In the genomic region with DNA sequence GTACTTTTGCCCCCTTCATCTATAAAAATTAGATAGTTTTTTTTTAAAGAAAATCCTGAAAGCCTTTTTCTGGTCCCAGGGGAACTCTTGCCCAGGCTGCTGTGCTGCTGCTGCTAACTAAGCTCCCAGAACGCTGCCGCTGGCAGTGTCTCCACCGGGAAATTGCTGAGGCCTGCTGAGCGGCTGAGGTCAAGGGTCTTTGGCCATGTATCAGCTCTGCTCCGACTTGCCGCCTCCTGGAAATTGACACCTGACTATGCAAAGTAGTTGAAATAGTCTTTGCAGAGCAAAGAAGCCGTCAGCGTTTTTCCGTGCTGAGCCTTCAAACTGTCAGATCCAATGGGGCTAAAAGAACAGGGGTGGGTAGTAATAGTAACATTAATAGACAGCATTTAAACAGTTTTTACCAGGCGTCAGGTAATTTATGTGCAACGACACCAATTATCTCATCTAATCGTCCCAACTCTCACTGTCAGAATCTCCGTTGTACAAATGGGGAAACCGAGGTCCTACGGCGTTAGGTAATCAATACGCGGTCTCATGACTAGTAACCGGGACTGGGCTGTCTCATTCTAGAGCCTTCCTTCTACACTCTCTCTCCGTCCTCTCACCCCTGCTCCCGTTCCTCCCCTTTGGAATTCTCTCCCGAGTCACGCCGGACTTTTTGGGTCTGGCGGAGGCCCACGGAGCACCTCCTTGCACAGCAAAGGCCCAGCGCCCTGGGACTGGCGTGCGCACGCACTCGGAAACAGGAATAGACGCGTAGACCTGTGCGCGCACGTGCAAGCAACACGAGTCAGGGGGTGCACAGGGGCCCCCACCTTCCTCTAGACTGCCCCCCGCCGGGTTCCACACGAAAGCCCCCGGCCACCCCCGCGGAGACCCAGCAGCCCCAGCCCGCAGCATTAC, we compare ENCODE assay signal across 8 cellular contexts. TPM values are rescaled to one million over a fixed set of nuclear protein-coding genes. Genes with fewer than 3 reads are reported as not detected.
DNase-seq lines count a peak whose midpoint lies in the region; ATAC-seq and TF ChIP-seq lines count a peak whose summit lies in the region.

No MANE protein-coding gene starts in this region.

- H3K27ac ChIP-seq in SJSA1, result no peak overlapping the region
- H3K27ac ChIP-seq in gastrocnemius medialis, result peak overlapping the region; percentile 74 to 85 (median 78)

- peak overlapping the region; percentile 39 for H3K9ac ChIP-seq in iPS-15b (ENCODE audit: low read depth, low read length)

- H3K27me3 ChIP-seq in BE2C (no peaks in the 10 kb centered on the region), SJSA1 (replicated peaks) (no peaks in the 10 kb centered on the region), iPS-15b (ENCODE audit: control insufficient read depth, insufficient read depth, low read length) (peaks cover 9% of the 10 kb centered on the region), gastrocnemius medialis (no peaks in the 10 kb centered on the region)

- TF ChIP-seq CTCF in BE2C (IDR thresholded peaks at IDR 0.05; ENCODE audit: low read depth, low read length), result no peak
- no peak for TF ChIP-seq CTCF in astrocyte of the spinal cord (IDR thresholded peaks at IDR 0.05; ENCODE audit: low read depth, low read length)
- TF ChIP-seq CTCF in gastrocnemius medialis (IDR thresholded peaks at IDR 0.05 in 4 of 5, conservative IDR thresholded peaks at IDR 0.05 in 1 of 5), result no peak

- in situ Hi-C loops in astrocyte of the spinal cord (cut with HindIII; ENCODE audit: low sequenced_read_pairs), result no loop called here
- in situ Hi-C loops in gastrocnemius medialis (cut with MboI; ENCODE audit: low sequenced_read_pairs in 4 of 4), result no loop called here

- peak in 1 of 2 donors; percentile 52 for TF ChIP-seq POLR2A in gastrocnemius medialis (IDR thresholded peaks at IDR 0.05)

- ATAC-seq in GM19023 (IDR thresholded peaks at IDR 0.05; ENCODE audit: unreplicated experiment) (peak; percentile 64), HG03159 (IDR thresholded peaks at IDR 0.05; ENCODE audit: unreplicated experiment) (peak; percentile 68), gastrocnemius medialis (peak; percentile 75 to 81)

- intact Hi-C loops in gastrocnemius medialis (cut with DNase I; ENCODE audit: low total_unique reads), result loop anchor here (5.0 kb wide), 1 partner anchor 511 kb away; the partner anchor contains the start of gene LCORL

- H3K4me3 ChIP-seq in BE2C (ENCODE audit: low read depth, low read length) (peak overlapping the region; percentile 95), SJSA1 (peak overlapping the region; percentile 54), astrocyte of the spinal cord (ENCODE audit: low read depth, low read length) (peak overlapping the region; percentile 69), iPS-15b (ENCODE audit: low read depth, low read length) (peak overlapping the region; percentile 84), gastrocnemius medialis (peak overlapping the region; percentile 69 to 96 (median 74))

- no peaks in the 10 kb centered on the region for H3K9me3 ChIP-seq in BE2C
- no peaks in the 10 kb centered on the region for H3K9me3 ChIP-seq in SJSA1 (replicated peaks)
- H3K9me3 ChIP-seq in iPS-15b (ENCODE audit: control insufficient read depth, insufficient read depth, low read length), result no peaks in the 10 kb centered on the region
- no peaks in the 10 kb centered on the region for H3K9me3 ChIP-seq in gastrocnemius medialis

- DNase-seq in BE2C (peak; percentile 50), SJSA1 (ENCODE audit: low read depth in 1 of 2, low spot score in 2 of 2) (peak; percentile 5 to 42), astrocyte of the spinal cord (ENCODE audit: low read depth, low spot score) (peak; percentile 38), gastrocnemius medialis (peak; percentile 16 to 46), NCI-H510A (lab: John Stamatoyannopoulos, UW) (no peak)

- H3K36me3 ChIP-seq in BE2C, result peaks cover 36% of the 10 kb centered on the region
- no peaks in the 10 kb centered on the region for H3K36me3 ChIP-seq in SJSA1
- H3K36me3 ChIP-seq in iPS-15b (ENCODE audit: control insufficient read depth, insufficient read depth, low read length), result no peaks in the 10 kb centered on the region
- no peaks in the 10 kb centered on the region for H3K36me3 ChIP-seq in gastrocnemius medialis

- H3K4me1 ChIP-seq in BE2C (0 out of 2 replicates have a peak, but pooled peaks cover 3% of the 10 kb centered on the region), SJSA1 (replicated peaks) (0 out of 2 replicates have a peak, but pooled peaks cover 3% of the 10 kb centered on the region), iPS-15b (ENCODE audit: control insufficient read depth, insufficient read depth, low read length) (peaks cover 3% of the 10 kb centered on the region), gastrocnemius medialis (peaks cover 8 to 23% of the 10 kb centered on the region in 2 donors)

RNA-seq across cellular contexts. Expression of gene QDPR, which starts 0.6 kb away (rescaled TPM):
- 203 TPM for polyA plus RNA-seq in BE2C (2012; ENCODE audit: insufficient read depth, insufficient read length, low read depth)
- 10.1 and 24.5 TPM in 2 replicates for total RNA-seq in SJSA1 (2014; rRNA removed; shearing (Covaris generic))
- total RNA-seq in gastrocnemius medialis, result 10 to 100 TPM in 1 of 4 donors, 1 to 10 TPM in 3; 6.9 to 15.6 (median 9.1) TPM

RNA-seq across cellular contexts. Expression of gene CLRN2, which starts 3.7 kb away (rescaled TPM):
- polyA plus RNA-seq in BE2C (2012; ENCODE audit: insufficient read depth, insufficient read length, low read depth), result not detected
- not detected in 2 replicates for total RNA-seq in SJSA1 (2014; rRNA removed; shearing (Covaris generic))
- not detected for total RNA-seq in gastrocnemius medialis
